Comparison of ENCODE assay signal across 16 cellular contexts in the genomic region with DNA sequence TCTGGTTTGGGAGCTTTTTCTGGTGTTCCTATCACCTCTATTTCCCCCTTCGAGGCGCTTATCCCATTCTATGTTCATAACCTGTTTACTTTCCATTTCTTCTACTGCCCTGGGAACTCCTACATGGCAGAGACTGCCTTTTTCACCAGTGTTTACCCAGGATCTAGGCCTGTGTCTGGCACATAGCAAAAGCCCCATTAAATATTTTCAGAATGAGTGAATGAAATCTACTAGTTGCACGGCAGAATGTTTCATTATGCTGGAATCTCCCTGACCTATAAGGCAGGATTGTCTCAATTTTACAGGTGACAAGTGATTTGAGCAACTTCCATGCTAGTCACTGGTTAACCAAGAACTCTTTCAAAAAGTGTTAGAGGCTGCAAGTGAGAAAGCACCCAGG.
DNase-seq lines count a peak whose midpoint lies in the region; ATAC-seq and TF ChIP-seq lines count a peak whose summit lies in the region.
"Had no signal": no experiment of that assay in that cellular context is flagged by ENCODE, and none has a peak within 500 bp of the region (broad histone marks: within the 10 kb centered on the region; RNA-seq: fewer than 3 reads in every experiment).

No MANE protein-coding gene starts in this region.

- H3K27me3 ChIP-seq in MG63, result no peaks in the 10 kb centered on the region
- H3K27me3 ChIP-seq: gastrocnemius medialis had no signal

- H3K9me3 ChIP-seq in MG63, result peaks cover 3% of the 10 kb centered on the region
- H3K9me3 ChIP-seq: gastrocnemius medialis had no signal

- H3K27ac ChIP-seq in epithelial cell of prostate, result peak overlapping the region; percentile 99
- H3K27ac ChIP-seq: HL-60 had no signal

- peaks cover 3% of the 10 kb centered on the region for H3K27me3 Mint-ChIP-seq in glutamatergic neuron (ENCODE audit: unreplicated experiment)
- H3K27me3 Mint-ChIP-seq: CD4-positive, alpha-beta memory T cell; progenitor cell of endocrine pancreas had no signal

- ATAC-seq in HG02840 (IDR thresholded peaks at IDR 0.05; ENCODE audit: low FRiP score, unreplicated experiment) (no peak), HG03025 (IDR thresholded peaks at IDR 0.05; ENCODE audit: low FRiP score, unreplicated experiment) (no peak), HG02642 (IDR thresholded peaks at IDR 0.05; ENCODE audit: poor library complexity, unreplicated experiment) (no peak)
- ATAC-seq: activated T-cell treated with anti-CD3 and anti-CD28 coated beads, Interleukin-2, amount 50 U/mL, for 4 hours; gastrocnemius medialis had no signal

- TF ChIP-seq CTCF in glutamatergic neuron (IDR thresholded peaks at IDR 0.05; ENCODE audit: partially characterized antibody, unreplicated experiment), result no peak

- H3K4me3 Mint-ChIP-seq in glutamatergic neuron (ENCODE audit: unreplicated experiment), result no peak overlapping the region
- H3K4me3 Mint-ChIP-seq: activated T-cell treated with anti-CD3 and anti-CD28 coated beads, Interleukin-2, amount 50 U/mL, for 4 hours; CD4-positive, alpha-beta memory T cell; GM23338 had no signal

- H3K4me3 ChIP-seq in MG63, result no peak overlapping the region
- H3K4me3 ChIP-seq: gastrocnemius medialis, GM23338 had no signal

- H3K4me1 Mint-ChIP-seq in glutamatergic neuron (ENCODE audit: low read depth, unreplicated experiment), result no peaks in the 10 kb centered on the region

- no peaks in the 10 kb centered on the region for H3K9me3 Mint-ChIP-seq in glutamatergic neuron (ENCODE audit: unreplicated experiment)
- H3K9me3 Mint-ChIP-seq: GM23338 had no signal

- peaks cover 2% of the 10 kb centered on the region; the same call in 1 of the 2 replicates for H3K36me3 ChIP-seq in MG63

- DNase-seq in EH (ENCODE audit: low read depth) (peak; percentile 64), MG63 (peak; percentile 42), epithelial cell of prostate (ENCODE audit: low read depth, low spot score) (peak; percentile 80), renal cortical epithelial cell (ENCODE audit: low read depth) (peak; percentile 99), glutamatergic neuron (no peak)
- DNase-seq: activated T-cell treated with anti-CD3 and anti-CD28 coated beads, Interleukin-2, amount 50 U/mL, for 4 hours; CD4-positive, alpha-beta memory T cell; gastrocnemius medialis; kidney; stimulated activated CD4-positive, alpha-beta T cell treated with anti-CD3 and anti-CD28 coated beads, Interleukin-2, amount 100 ng/mL, for 24 hours had no signal

- no peak overlapping the region for H3K27ac Mint-ChIP-seq in glutamatergic neuron (ENCODE audit: unreplicated experiment)
- H3K27ac Mint-ChIP-seq: GM23338, progenitor cell of endocrine pancreas had no signal

- peaks cover 3% of the 10 kb centered on the region for H3K36me3 Mint-ChIP-seq in glutamatergic neuron (ENCODE audit: unreplicated experiment)
